30 cellular contexts compared by ENCODE assay signal in the genomic region with DNA sequence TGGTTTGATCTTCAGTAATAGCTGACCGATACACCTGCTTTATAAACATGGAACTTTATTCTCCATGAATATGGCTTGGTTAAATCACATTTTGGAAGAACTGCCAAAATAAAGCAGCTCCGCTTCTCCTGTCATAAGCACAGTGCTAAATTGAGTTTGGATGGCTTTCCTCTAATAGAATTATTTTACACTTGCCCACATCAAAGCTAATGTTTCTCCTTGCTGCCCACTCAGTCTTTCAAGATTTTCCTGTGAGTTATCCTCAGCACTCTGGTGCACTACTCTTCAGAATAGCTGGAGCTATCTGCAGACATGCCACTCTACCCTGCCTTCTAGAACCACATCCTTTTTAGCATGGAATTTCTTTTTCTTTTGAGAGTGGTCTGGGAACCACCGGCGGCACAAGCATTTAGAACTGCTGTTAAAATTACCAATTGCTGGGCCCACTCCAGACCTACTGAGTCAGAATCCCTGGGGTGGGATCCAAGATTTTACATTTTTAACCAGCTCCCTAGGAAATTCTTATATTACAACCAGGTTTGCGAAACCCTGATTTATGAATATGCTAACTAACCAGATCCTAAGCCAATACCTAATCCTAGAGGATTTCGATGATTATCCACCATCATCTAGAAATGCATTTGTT.
DNase-seq lines count a peak whose midpoint lies in the region; ATAC-seq and TF ChIP-seq lines count a peak whose summit lies in the region.
"Had no signal": no experiment of that assay in that cellular context is flagged by ENCODE, and none has a peak within 500 bp of the region (broad histone marks: within the 10 kb centered on the region; RNA-seq: fewer than 3 reads in every experiment).

No MANE protein-coding gene starts in this region.

- H3K36me3 ChIP-seq in BLaER1 treated with 17β-estradiol and CSF1 and Interleukin-3, amounts not matched to agents 10 nM and 100 nM, result peaks cover 0 to 5% (median 0%) of the 10 kb centered on the region in 11 experiments; a peak in 1 of 22 replicates
- no peaks in the 10 kb centered on the region for H3K36me3 ChIP-seq in osteoblast (ENCODE audit: insufficient read depth, low read length)
- H3K36me3 ChIP-seq in psoas muscle (ENCODE audit: insufficient read depth in 1 of 2, low read depth in 1 of 2), result no peaks in the 10 kb centered on the region
- H3K36me3 ChIP-seq: esophagus muscularis mucosa, lower lobe of right lung, suprapubic skin, WERI-Rb-1 had no signal

- DNase-seq in HS-5 (ENCODE audit: low read depth) (peak; percentile 88), dedifferentiated amniotic fluid mesenchymal stem cell (ENCODE audit: extremely low spot score) (peak; percentile 45), osteoblast (ENCODE audit: insufficient read length, low spot score, missing footprints) (no peak), cortex of kidney (lab: John Stamatoyannopoulos, UW) (no peak), psoas muscle (no peak), Right ventricle myocardium inferior (ENCODE audit: missing footprints) (no peak)
- DNase-seq: activated CD4-positive, alpha-beta T cell treated with anti-CD3 and anti-CD28 coated beads, Interleukin-2, amount 10 ng/mL, durations not matched to agents 24 days and 14 days; activated CD8-positive, alpha-beta memory T cell treated with anti-CD3 and anti-CD28 coated beads, Interleukin-2, amount 10 ng/mL, durations not matched to agents 7 days and 5 days; activated T-cell treated with anti-CD3 and anti-CD28 coated beads, Interleukin-2, amount 50 U/mL, for 48 hours; CD4-positive, alpha-beta T cell; dermis blood vessel endothelial cell; H7; lower lobe of right lung; natural killer cell; NCI-H2081; NCI-H2227 treated with DMSO at 0.1 percent for 48 hours; NCI-H69; right cardiac atrium; SIG-M5; stimulated activated CD4-positive, alpha-beta T cell treated with anti-CD3 and anti-CD28 coated beads, Interleukin-2, amount 100 ng/mL, for 48 hours; T1000; WERI-Rb-1 had no signal

- H3K9me3 ChIP-seq in BLaER1 treated with 17β-estradiol and CSF1 and Interleukin-3, amounts not matched to agents 10 nM and 100 nM (replicated peaks in 1 of 11), result peaks cover 0 to 23% (median 12%) of the 10 kb centered on the region in 11 experiments; a peak in 11 of 22 replicates
- no peaks in the 10 kb centered on the region for H3K9me3 ChIP-seq in osteoblast (ENCODE audit: low read depth, low read length)
- H3K9me3 ChIP-seq in psoas muscle, result no peaks in the 10 kb centered on the region
- H3K9me3 ChIP-seq: esophagus muscularis mucosa, lower lobe of right lung, suprapubic skin had no signal

- peak overlapping the region in 9 of 11 experiments; percentile 27 to 82 (median 75); a peak in 17 of 22 replicates for H3K4me2 ChIP-seq in BLaER1 treated with 17β-estradiol and CSF1 and Interleukin-3, amounts not matched to agents 10 nM and 100 nM
- H3K4me2 ChIP-seq in osteoblast (ENCODE audit: insufficient read depth, low read length), result peak overlapping the region; percentile 30

- H2AFZ ChIP-seq in osteoblast (ENCODE audit: low read length), result no peak overlapping the region
- H2AFZ ChIP-seq: parathyroid adenoma had no signal

- H3K79me2 ChIP-seq in osteoblast (ENCODE audit: insufficient read depth, low read length), result no peaks in the 10 kb centered on the region
- H3K79me2 ChIP-seq: parathyroid adenoma had no signal

- no peak overlapping the region for H3K9ac ChIP-seq in BLaER1 treated with 17β-estradiol and CSF1 and Interleukin-3, amounts not matched to agents 10 nM and 100 nM
- H3K9ac ChIP-seq: parathyroid adenoma had no signal

- H3K4me3 ChIP-seq in BLaER1 treated with 17β-estradiol and CSF1 and Interleukin-3, amounts not matched to agents 10 nM and 100 nM, result no peak overlapping the region
- H3K4me3 ChIP-seq in osteoblast (ENCODE audit: insufficient read depth, low read length) (no peak overlapping the region), psoas muscle (no peak overlapping the region)
- H3K4me3 ChIP-seq: esophagus muscularis mucosa, K562, lower lobe of right lung, suprapubic skin had no signal

- H4K20me1 ChIP-seq in BLaER1 treated with 17β-estradiol and CSF1 and Interleukin-3, amounts not matched to agents 10 nM and 100 nM, result peaks cover 0 to 32% (median 0%) of the 10 kb centered on the region in 11 experiments; a peak in 7 of 22 replicates
- no peaks in the 10 kb centered on the region for H4K20me1 ChIP-seq in osteoblast (ENCODE audit: insufficient read depth, low read length)

- 81 to 87% (median 82%) methylated on average over 6 of the region's 6 CpGs for WGBS in psoas muscle, 3 donors

- H3K4me1 ChIP-seq in BLaER1 treated with 17β-estradiol and CSF1 and Interleukin-3, amounts not matched to agents 10 nM and 100 nM, result peaks cover 23 to 64% (median 57%) of the 10 kb centered on the region in 10 experiments
- H3K4me1 ChIP-seq in osteoblast (ENCODE audit: insufficient read depth, low read length), result peaks cover 49% of the 10 kb centered on the region
- no peaks in the 10 kb centered on the region for H3K4me1 ChIP-seq in psoas muscle
- H3K4me1 ChIP-seq: parathyroid adenoma, suprapubic skin had no signal

- no peak for ATAC-seq in HG03025 (IDR thresholded peaks at IDR 0.05; ENCODE audit: low FRiP score, unreplicated experiment)
- ATAC-seq in psoas muscle, result no peak
- ATAC-seq in Right ventricle myocardium inferior, result no peak
- ATAC-seq: activated CD8-positive, alpha-beta memory T cell treated with anti-CD3 and anti-CD28 coated beads, Interleukin-2, amount 10 ng/mL, durations not matched to agents 7 days and 5 days; K562; lower lobe of right lung; natural killer cell; Panc1; right cardiac atrium; stimulated activated effector memory CD8-positive, alpha-beta T cell treated with anti-CD3 and anti-CD28 coated beads, Interleukin-12 subunit alpha, Interleukin-12 subunit beta, amount 100 ng/mL, for 72 hours had no signal

- peaks cover 0 to 23% (median 0%) of the 10 kb centered on the region in 11 experiments; a peak in 5 of 22 replicates for H3K27me3 ChIP-seq in BLaER1 treated with 17β-estradiol and CSF1 and Interleukin-3, amounts not matched to agents 10 nM and 100 nM
- H3K27me3 ChIP-seq in osteoblast (ENCODE audit: insufficient read depth, low read length), result no peaks in the 10 kb centered on the region
- no peaks in the 10 kb centered on the region for H3K27me3 ChIP-seq in psoas muscle (ENCODE audit: insufficient read depth in 3 of 3, low read length in 2 of 3)
- H3K27me3 ChIP-seq: esophagus muscularis mucosa, suprapubic skin had no signal

- TF ChIP-seq CTCF in osteoblast (IDR thresholded peaks at IDR 0.05; ENCODE audit: extremely low read depth, low read depth, low read length) (no peak), psoas muscle (IDR thresholded peaks at IDR 0.05) (no peak)

- H3K27ac ChIP-seq in BLaER1 treated with 17β-estradiol and CSF1 and Interleukin-3, amounts not matched to agents 10 nM and 100 nM, result no peak overlapping the region
- no peak overlapping the region for H3K27ac ChIP-seq in osteoblast (ENCODE audit: low read depth, low read length)
- H3K27ac ChIP-seq in psoas muscle, result no peak overlapping the region
- H3K27ac ChIP-seq: esophagus muscularis mucosa, lower lobe of right lung, parathyroid adenoma, suprapubic skin, WERI-Rb-1 had no signal

- intact Hi-C loops in psoas muscle (cut with DNase I), result no loop called here
- intact Hi-C loops in Right ventricle myocardium inferior (cut with DNase I), result no loop called here

Comparison
In these comparisons a context has a peak if more than half of its experiments do, and no peak if none do; other contexts are left out.
1. DNase-seq: peak in HS-5 (single experiment) and dedifferentiated amniotic fluid mesenchymal stem cell (single experiment); none in osteoblast (single experiment), cortex of kidney (single experiment), psoas muscle (0 of 2) and Right ventricle myocardium inferior (single experiment).